In the genomic region with DNA sequence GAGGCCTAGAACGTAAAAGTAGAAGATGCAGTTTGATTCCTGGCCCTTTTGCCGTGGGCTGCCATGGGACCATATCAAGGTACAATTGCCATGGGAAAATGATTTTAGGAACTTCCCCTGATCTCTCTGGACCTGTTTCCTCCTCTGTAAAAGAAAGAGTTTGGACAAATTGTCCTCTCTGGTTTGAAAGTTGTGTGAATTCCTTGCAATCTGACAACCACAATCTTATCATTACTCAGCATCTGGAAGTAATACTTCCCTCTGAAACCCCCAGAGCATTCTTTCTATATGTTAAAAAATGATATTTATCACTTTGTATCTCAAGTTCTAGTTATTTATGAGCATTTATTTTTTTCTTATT, we compare ENCODE assay signal across 20 cellular contexts.
DNase-seq lines count a peak whose midpoint lies in the region; ATAC-seq and TF ChIP-seq lines count a peak whose summit lies in the region.
"Had no signal": no experiment of that assay in that cellular context is flagged by ENCODE, and none has a peak within 500 bp of the region (broad histone marks: within the 10 kb centered on the region; RNA-seq: fewer than 3 reads in every experiment).

No MANE protein-coding gene starts in this region.

- intact Hi-C loops in Panc1 (cut with micrococcal nuclease; ENCODE audit: unreplicated experiment) (no loop called here), esophagus muscularis mucosa (cut with DNase I) (no loop called here), gastrocnemius medialis (cut with DNase I; ENCODE audit: low total_unique reads) (no loop called here)

- DNase-seq in GF-D8 (lab: John Stamatoyannopoulos, UW): peak; percentile 75
- no peak for DNase-seq in Panc1 (ENCODE audit: low read depth, low spot score)
- DNase-seq in esophagus muscularis mucosa (ENCODE audit: extremely low spot score): no peak
- no peak for DNase-seq in gastrocnemius medialis
- no peak for DNase-seq in DMS53 treated with DMSO at 0.1 percent for 48 hours (lab: John Stamatoyannopoulos, UW; ENCODE audit: unreplicated experiment)
- DNase-seq in GOT3 (lab: John Stamatoyannopoulos, UW): no peak
- DNase-seq: activated B cell treated with CpG ODN at 0.5 μM for 24 hours; activated CD4-positive, alpha-beta memory T cell treated with anti-CD3 and anti-CD28 coated beads, Interleukin-2, amount 10 ng/mL, durations not matched to agents 7 days and 5 days; activated effector memory CD4-positive, alpha-beta T cell treated with anti-CD3 and anti-CD28 coated beads, Interleukin-2, amount 50 U/mL, for 16 hours; CD4-positive, alpha-beta T cell; heart right ventricle; NCI-H2081 treated with DMSO at 0.1 percent for 48 hours; NCI-H774; nucleus accumbens; spleen; stimulated activated CD4-positive, alpha-beta T cell treated with anti-CD3 and anti-CD28 coated beads, Interleukin-4, amount 100 ng/mL, for 1 hour; stimulated activated naive B cell treated with anti-CD40 and anti-IgM and Interleukin-4, amounts not matched to agents 10 μg/mL and 1 μg/mL and 100 μg/mL, for 72 hours had no signal

- peaks cover 36% of the 10 kb centered on the region for H3K4me1 ChIP-seq in Panc1 (ENCODE audit: control insufficient read depth, insufficient read depth, low read length)
- H3K4me1 ChIP-seq in esophagus muscularis mucosa: peaks cover 19 to 36% (median 30%) of the 10 kb centered on the region in 4 donors
- H3K4me1 ChIP-seq in gastrocnemius medialis: peaks cover 14 to 27% of the 10 kb centered on the region in 2 donors

- TF ChIP-seq CTCF in Panc1 (IDR thresholded peaks at IDR 0.05): no peak
- TF ChIP-seq CTCF in esophagus muscularis mucosa (IDR thresholded peaks at IDR 0.05): no peak
- no peak for TF ChIP-seq CTCF in gastrocnemius medialis (IDR thresholded peaks at IDR 0.05 in 4 of 5, conservative IDR thresholded peaks at IDR 0.05 in 1 of 5)

- no peak for TF ChIP-seq POLR2A in esophagus muscularis mucosa (IDR thresholded peaks at IDR 0.05; ENCODE audit: low read depth)
- TF ChIP-seq POLR2A in gastrocnemius medialis (IDR thresholded peaks at IDR 0.05): no peak

- H3K36me3 ChIP-seq in Panc1 (ENCODE audit: control insufficient read depth, insufficient read depth, low read length) (no peaks in the 10 kb centered on the region), esophagus muscularis mucosa (no peaks in the 10 kb centered on the region), gastrocnemius medialis (no peaks in the 10 kb centered on the region)
- H3K36me3 ChIP-seq: heart right ventricle, spleen, vagina had no signal

- CTCF ChIA-PET in Panc1 (lab: Charles Lee): no interaction called here

- no peak for TF ChIP-seq EP300 in esophagus muscularis mucosa (IDR thresholded peaks at IDR 0.05)

- no TSS peak for BruUV-seq in Panc1 (replicated peaks; lab: Mats Ljungman, UMichigan)

- H3K4me3 ChIP-seq in Panc1 (ENCODE audit: low read depth in 2 of 2, low read length in 2 of 2): no peak overlapping the region
- no peak overlapping the region for H3K4me3 ChIP-seq in esophagus muscularis mucosa
- no peak overlapping the region for H3K4me3 ChIP-seq in gastrocnemius medialis
- H3K4me3 ChIP-seq: heart right ventricle had no signal

- ATAC-seq in Panc1 (no peak), gastrocnemius medialis (no peak), GM18502 (IDR thresholded peaks at IDR 0.05; ENCODE audit: poor library complexity, unreplicated experiment) (no peak), HG02623 (IDR thresholded peaks at IDR 0.05; ENCODE audit: unreplicated experiment) (no peak)
- ATAC-seq: heart right ventricle had no signal

- in situ Hi-C loops in Panc1 (cut with HindIII; ENCODE audit: low pct_unique_long_range_greater_than_20kb, low sequenced_read_pairs): no loop called here
- in situ Hi-C loops in gastrocnemius medialis (cut with MboI; ENCODE audit: low sequenced_read_pairs in 4 of 4): no loop called here

- H3K27me3 ChIP-seq in Panc1 (ENCODE audit: control insufficient read depth, insufficient read depth, low read length) (no peaks in the 10 kb centered on the region), esophagus muscularis mucosa (no peaks in the 10 kb centered on the region), gastrocnemius medialis (no peaks in the 10 kb centered on the region)
- H3K27me3 ChIP-seq: vagina had no signal

- no peaks in the 10 kb centered on the region; the same call in 1 of the 2 replicates for H3K9me3 ChIP-seq in Panc1 (ENCODE audit: control insufficient read depth, insufficient read depth, low read depth, low read length)
- H3K9me3 ChIP-seq in esophagus muscularis mucosa: peaks cover 0 to under 1% (median 0%) of the 10 kb centered on the region in 4 donors
- H3K9me3 ChIP-seq in gastrocnemius medialis: peaks cover 0 to under 1% (median 0%) of the 10 kb centered on the region in 3 donors
- H3K9me3 ChIP-seq: vagina had no signal

- POLR2A ChIA-PET in Panc1 (lab: Charles Lee): no interaction called here

- 64% methylated on average over 2 of the region's 2 CpGs for WGBS in esophagus muscularis mucosa

- peak overlapping the region; percentile 29; the same call in 1 of the 2 replicates for H3K27ac ChIP-seq in Panc1 (ENCODE audit: low read length)
- H3K27ac ChIP-seq in esophagus muscularis mucosa (replicated peaks in 1 of 4): peak overlapping the region; percentile 8 to 62 (median 28)
- H3K27ac ChIP-seq in gastrocnemius medialis: peak overlapping the region in 3 of 4 donors; percentile 2 to 49 (median 26)
- H3K27ac ChIP-seq: heart right ventricle, spleen, vagina had no signal
